1 cellular context compared by ENCODE assay signal in genomic region chr16:85181739-85182129, GRCh38.
TF ChIP-seq lines count a peak whose summit lies in the region.

No MANE protein-coding gene starts in this region.

TF ChIP-seq in HepG2, 621 proteins besides CTCF, POLR2A, EP300 and RAD21 (continued from another document and continues in another):
- no peak for TF ChIP-seq MLXIP (CRISPR knock-in tag; IDR thresholded peaks at IDR 0.05; ENCODE audit: borderline replicate concordance)
- TF ChIP-seq MYNN (CRISPR knock-in tag; IDR thresholded peaks at IDR 0.05; ENCODE audit: low read depth) = no peak
- TF ChIP-seq SNAPC2 (CRISPR knock-in tag; IDR thresholded peaks at IDR 0.05) = no peak
- no peak for TF ChIP-seq ZNF501 (CRISPR knock-in tag; IDR thresholded peaks at IDR 0.05)
- TF ChIP-seq, protein P1, sequence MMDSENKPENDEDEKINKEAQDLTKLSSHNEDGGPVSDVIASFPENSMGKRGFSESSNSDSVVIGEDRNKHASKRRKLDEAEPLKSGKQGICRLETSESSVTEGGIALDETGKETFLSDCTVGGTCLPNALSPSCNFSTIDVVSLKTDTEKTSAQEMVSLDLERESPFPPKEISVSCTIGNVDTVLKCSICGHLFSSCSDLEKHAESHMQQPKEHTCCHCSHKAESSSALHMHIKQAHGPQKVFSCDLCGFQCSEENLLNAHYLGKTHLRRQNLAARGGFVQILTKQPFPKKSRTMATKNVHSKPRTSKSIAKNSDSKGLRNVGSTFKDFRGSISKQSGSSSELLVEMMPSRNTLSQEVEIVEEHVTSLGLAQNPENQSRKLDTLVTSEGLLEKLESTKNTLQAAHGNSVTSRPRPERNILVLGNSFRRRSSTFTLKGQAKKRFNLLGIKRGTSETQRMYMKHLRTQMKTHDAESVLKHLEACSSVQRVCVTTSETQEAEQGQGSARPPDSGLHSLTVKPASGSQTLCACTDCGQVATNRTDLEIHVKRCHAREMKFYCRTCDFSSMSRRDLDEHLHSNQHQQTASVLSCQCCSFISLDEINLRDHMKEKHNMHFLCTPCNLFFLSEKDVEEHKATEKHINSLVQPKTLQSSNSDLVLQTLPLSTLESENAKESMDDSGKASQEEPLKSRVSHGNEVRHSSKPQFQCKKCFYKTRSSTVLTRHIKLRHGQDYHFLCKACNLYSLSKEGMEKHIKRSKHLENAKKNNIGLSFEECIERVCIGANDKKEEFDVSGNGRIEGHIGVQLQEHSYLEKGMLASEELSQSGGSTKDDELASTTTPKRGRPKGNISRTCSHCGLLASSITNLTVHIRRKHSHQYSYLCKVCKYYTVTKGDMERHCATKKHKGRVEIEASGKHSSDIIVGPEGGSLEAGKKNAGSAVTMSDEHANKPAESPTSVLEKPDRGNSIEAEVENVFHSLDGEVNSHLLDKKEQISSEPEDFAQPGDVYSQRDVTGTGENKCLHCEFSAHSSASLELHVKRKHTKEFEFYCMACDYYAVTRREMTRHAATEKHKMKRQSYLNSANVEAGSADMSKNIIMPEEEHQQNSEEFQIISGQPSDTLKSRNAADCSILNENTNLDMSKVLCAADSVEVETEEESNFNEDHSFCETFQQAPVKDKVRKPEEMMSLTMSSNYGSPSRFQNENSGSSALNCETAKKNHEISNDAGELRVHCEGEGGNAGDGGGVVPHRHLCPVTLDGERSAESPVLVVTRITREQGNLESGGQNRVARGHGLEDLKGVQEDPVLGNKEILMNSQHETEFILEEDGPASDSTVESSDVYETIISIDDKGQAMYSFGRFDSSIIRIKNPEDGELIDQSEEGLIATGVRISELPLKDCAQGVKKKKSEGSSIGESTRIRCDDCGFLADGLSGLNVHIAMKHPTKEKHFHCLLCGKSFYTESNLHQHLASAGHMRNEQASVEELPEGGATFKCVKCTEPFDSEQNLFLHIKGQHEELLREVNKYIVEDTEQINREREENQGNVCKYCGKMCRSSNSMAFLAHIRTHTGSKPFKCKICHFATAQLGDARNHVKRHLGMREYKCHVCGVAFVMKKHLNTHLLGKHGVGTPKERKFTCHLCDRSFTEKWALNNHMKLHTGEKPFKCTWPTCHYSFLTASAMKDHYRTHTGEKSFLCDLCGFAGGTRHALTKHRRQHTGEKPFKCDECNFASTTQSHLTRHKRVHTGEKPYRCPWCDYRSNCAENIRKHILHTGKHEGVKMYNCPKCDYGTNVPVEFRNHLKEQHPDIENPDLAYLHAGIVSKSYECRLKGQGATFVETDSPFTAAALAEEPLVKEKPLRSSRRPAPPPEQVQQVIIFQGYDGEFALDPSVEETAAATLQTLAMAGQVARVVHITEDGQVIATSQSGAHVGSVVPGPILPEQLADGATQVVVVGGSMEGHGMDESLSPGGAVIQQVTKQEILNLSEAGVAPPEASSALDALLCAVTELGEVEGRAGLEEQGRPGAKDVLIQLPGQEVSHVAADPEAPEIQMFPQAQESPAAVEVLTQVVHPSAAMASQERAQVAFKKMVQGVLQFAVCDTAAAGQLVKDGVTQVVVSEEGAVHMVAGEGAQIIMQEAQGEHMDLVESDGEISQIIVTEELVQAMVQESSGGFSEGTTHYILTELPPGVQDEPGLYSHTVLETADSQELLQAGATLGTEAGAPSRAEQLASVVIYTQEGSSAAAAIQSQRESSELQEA (CRISPR knock-in tag; IDR thresholded peaks at IDR 0.05; ENCODE audit: not compliant biosample characterization) = no peak
- no peak for TF ChIP-seq ZNF766 (CRISPR knock-in tag; IDR thresholded peaks at IDR 0.05; ENCODE audit: borderline replicate concordance)
- TF ChIP-seq HDAC1 (CRISPR knock-in tag; IDR thresholded peaks at IDR 0.05) = peak; percentile 51
- TF ChIP-seq TCF12 (IDR thresholded peaks at IDR 0.05) = no peak
- TF ChIP-seq TCF12 (CRISPR knock-in tag; IDR thresholded peaks at IDR 0.05) = no peak
- TF ChIP-seq TEAD3 (CRISPR knock-in tag; optimal IDR thresholded peaks at IDR 0.05; ENCODE audit: borderline replicate concordance) = peak; percentile 84
- TF ChIP-seq ZSCAN29 (CRISPR knock-in tag; conservative IDR thresholded peaks at IDR 0.05) = no peak
- TF ChIP-seq HDAC6 (IDR thresholded peaks at IDR 0.05; ENCODE audit: low read depth, low read length) = no peak
- TF ChIP-seq SMAD1 (CRISPR knock-in tag; IDR thresholded peaks at IDR 0.05; ENCODE audit: borderline replicate concordance, low read depth) = 0 out of 2 replicates have a peak, but pooled peaks have one; percentile 14
- TF ChIP-seq ZNF337 (CRISPR knock-in tag; IDR thresholded peaks at IDR 0.05; ENCODE audit: borderline replicate concordance, low read depth) = no peak
- TF ChIP-seq ZNF567 (CRISPR knock-in tag; IDR thresholded peaks at IDR 0.05; ENCODE audit: borderline replicate concordance) = no peak
- TF ChIP-seq, protein P2, sequence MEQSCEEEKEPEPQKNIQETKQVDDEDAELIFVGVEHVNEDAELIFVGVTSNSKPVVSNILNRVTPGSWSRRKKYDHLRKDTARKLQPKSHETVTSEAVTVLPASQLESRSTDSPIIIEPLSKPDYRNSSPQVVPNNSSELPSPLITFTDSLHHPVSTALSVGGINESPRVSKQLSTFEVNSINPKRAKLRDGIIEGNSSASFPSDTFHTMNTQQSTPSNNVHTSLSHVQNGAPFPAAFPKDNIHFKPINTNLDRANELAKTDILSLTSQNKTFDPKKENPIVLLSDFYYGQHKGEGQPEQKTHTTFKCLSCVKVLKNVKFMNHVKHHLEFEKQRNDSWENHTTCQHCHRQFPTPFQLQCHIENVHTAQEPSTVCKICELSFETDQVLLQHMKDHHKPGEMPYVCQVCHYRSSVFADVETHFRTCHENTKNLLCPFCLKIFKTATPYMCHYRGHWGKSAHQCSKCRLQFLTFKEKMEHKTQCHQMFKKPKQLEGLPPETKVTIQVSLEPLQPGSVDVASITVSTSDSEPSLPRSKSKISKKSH (CRISPR knock-in tag; IDR thresholded peaks at IDR 0.05; ENCODE audit: borderline replicate concordance) = 0 out of 2 replicates have a peak, but pooled peaks have one; percentile 72
- TF ChIP-seq, protein P3, sequence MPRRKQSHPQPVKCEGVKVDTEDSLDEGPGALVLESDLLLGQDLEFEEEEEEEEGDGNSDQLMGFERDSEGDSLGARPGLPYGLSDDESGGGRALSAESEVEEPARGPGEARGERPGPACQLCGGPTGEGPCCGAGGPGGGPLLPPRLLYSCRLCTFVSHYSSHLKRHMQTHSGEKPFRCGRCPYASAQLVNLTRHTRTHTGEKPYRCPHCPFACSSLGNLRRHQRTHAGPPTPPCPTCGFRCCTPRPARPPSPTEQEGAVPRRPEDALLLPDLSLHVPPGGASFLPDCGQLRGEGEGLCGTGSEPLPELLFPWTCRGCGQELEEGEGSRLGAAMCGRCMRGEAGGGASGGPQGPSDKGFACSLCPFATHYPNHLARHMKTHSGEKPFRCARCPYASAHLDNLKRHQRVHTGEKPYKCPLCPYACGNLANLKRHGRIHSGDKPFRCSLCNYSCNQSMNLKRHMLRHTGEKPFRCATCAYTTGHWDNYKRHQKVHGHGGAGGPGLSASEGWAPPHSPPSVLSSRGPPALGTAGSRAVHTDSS (CRISPR knock-in tag; conservative IDR thresholded peaks at IDR 0.05) = no peak
- no peak for TF ChIP-seq CERS6 (CRISPR knock-in tag; IDR thresholded peaks at IDR 0.05)
- peak; percentile 84 for TF ChIP-seq ZFX (CRISPR knock-in tag; IDR thresholded peaks at IDR 0.05; ENCODE audit: low read depth)
- no peak for TF ChIP-seq SOX13 (IDR thresholded peaks at IDR 0.05)
- peak in 1 of 2 experiments; percentile 38; a peak in 1 of 4 replicates for TF ChIP-seq SOX13 (CRISPR knock-in tag; conservative IDR thresholded peaks at IDR 0.05 in 1 of 2, IDR thresholded peaks at IDR 0.05 in 1 of 2)
- no peak for TF ChIP-seq NAIF1 (CRISPR knock-in tag; IDR thresholded peaks at IDR 0.05; ENCODE audit: borderline replicate concordance)
- no peak for TF ChIP-seq KDM4B (CRISPR knock-in tag; IDR thresholded peaks at IDR 0.05)
- TF ChIP-seq, protein P4, sequence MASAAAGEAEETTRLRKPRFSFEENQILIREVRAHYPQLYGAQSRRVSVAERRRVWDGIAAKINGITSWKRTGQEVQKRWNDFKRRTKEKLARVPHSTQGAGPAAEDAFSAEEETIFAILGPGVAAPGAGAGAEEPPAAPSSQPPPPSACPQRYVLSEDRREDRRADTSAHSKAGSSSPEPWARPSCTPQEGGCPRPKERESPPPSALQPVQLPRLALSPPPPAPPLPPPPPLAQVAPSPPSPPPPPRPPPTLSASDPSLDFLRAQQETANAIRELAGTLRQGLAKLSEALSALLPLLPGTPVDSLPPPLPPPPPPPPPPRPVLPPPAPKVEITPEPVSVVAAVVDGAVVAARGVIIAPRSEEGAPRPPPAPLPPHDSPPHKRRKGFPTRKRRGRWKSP (CRISPR knock-in tag; IDR thresholded peaks at IDR 0.05) = no peak
- no peak for TF ChIP-seq NFYC (CRISPR knock-in tag; IDR thresholded peaks at IDR 0.05)
- TF ChIP-seq ZNF451 (CRISPR knock-in tag; IDR thresholded peaks at IDR 0.05) = no peak; the same call in 1 of the 2 replicates
- TF ChIP-seq FOSL2 (CRISPR knock-in tag; IDR thresholded peaks at IDR 0.05) = peak; percentile 25; the same call in 1 of the 2 replicates
- no peak for TF ChIP-seq ZKSCAN8 (CRISPR knock-in tag; IDR thresholded peaks at IDR 0.05; ENCODE audit: borderline replicate concordance)
- TF ChIP-seq ZBTB1 (CRISPR knock-in tag; IDR thresholded peaks at IDR 0.05; ENCODE audit: borderline replicate concordance) = no peak
- no peak for TF ChIP-seq JUN (CRISPR knock-in tag; IDR thresholded peaks at IDR 0.05)
- TF ChIP-seq PITX1 (CRISPR knock-in tag; IDR thresholded peaks at IDR 0.05) = no peak
- TF ChIP-seq, protein P5, sequence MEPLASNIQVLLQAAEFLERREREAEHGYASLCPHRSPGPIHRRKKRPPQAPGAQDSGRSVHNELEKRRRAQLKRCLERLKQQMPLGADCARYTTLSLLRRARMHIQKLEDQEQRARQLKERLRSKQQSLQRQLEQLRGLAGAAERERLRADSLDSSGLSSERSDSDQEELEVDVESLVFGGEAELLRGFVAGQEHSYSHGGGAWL (CRISPR knock-in tag; IDR thresholded peaks at IDR 0.05) = no peak
- TF ChIP-seq ZFYVE20 (CRISPR knock-in tag; IDR thresholded peaks at IDR 0.05; ENCODE audit: borderline replicate concordance, low read depth) = no peak
- TF ChIP-seq IKZF1 (IDR thresholded peaks at IDR 0.05) = no peak
- no peak for TF ChIP-seq EZH2 (conservative IDR thresholded peaks at IDR 0.05; ENCODE audit: low read depth, low read length)
- no peak for TF ChIP-seq EED (CRISPR knock-in tag; IDR thresholded peaks at IDR 0.05)
- TF ChIP-seq HOXA9 (CRISPR knock-in tag; IDR thresholded peaks at IDR 0.05; ENCODE audit: borderline replicate concordance) = no peak
- TF ChIP-seq GZF1 (CRISPR knock-in tag; IDR thresholded peaks at IDR 0.05) = no peak
- no peak for TF ChIP-seq ZNF10 (CRISPR knock-in tag; IDR thresholded peaks at IDR 0.05; ENCODE audit: borderline replicate concordance, low read depth)
- TF ChIP-seq MAFF (IDR thresholded peaks at IDR 0.05; ENCODE audit: low read depth, low read length) = no peak
- no peak for TF ChIP-seq NPAS2 (CRISPR knock-in tag; IDR thresholded peaks at IDR 0.05; ENCODE audit: borderline replicate concordance)
- TF ChIP-seq RBM22 (optimal IDR thresholded peaks at IDR 0.05; ENCODE audit: low read length) = no peak
- TF ChIP-seq ZNF468 (CRISPR knock-in tag; IDR thresholded peaks at IDR 0.05) = no peak
- no peak for TF ChIP-seq CCDC6 (CRISPR knock-in tag; IDR thresholded peaks at IDR 0.05)
- no peak for TF ChIP-seq POGK (CRISPR knock-in tag; conservative IDR thresholded peaks at IDR 0.05)
- TF ChIP-seq BHLHE40 (IDR thresholded peaks at IDR 0.05; ENCODE audit: low read length) = no peak
- no peak for TF ChIP-seq ZNF619 (CRISPR knock-in tag; IDR thresholded peaks at IDR 0.05)
- no peak for TF ChIP-seq SP2 (CRISPR knock-in tag; IDR thresholded peaks at IDR 0.05)
- no peak for TF ChIP-seq LCORL (IDR thresholded peaks at IDR 0.05)
- TF ChIP-seq LCORL (CRISPR knock-in tag; IDR thresholded peaks at IDR 0.05) = peak; percentile 90
- TF ChIP-seq MBD4 (IDR thresholded peaks at IDR 0.05; ENCODE audit: borderline replicate concordance, low read length) = no peak
- 0 out of 2 replicates have a peak, but pooled peaks have one; percentile 18 for TF ChIP-seq BRD4 (CRISPR knock-in tag; IDR thresholded peaks at IDR 0.05)
- TF ChIP-seq TCF7 (IDR thresholded peaks at IDR 0.05; ENCODE audit: low read depth) = no peak
- TF ChIP-seq ZNF331 (CRISPR knock-in tag; IDR thresholded peaks at IDR 0.05) = peak; percentile 70; the same call in 1 of the 2 replicates
